ENCODE assay signal across 1 cellular context in genomic region chr17:44362964-44363612, GRCh38.
TF ChIP-seq lines count a peak whose summit lies in the region.

No MANE protein-coding gene starts in this region.

TF ChIP-seq in K562, 482 proteins besides CTCF, POLR2A, EP300 and RAD21:
- TF ChIP-seq RBBP5 (IDR thresholded peaks at IDR 0.05; ENCODE audit: borderline replicate concordance, insufficient read depth, low read length, poor library complexity, severe bottlenecking) (peak; percentile 62), ZBTB7A (IDR thresholded peaks at IDR 0.05; ENCODE audit: borderline replicate concordance, control insufficient read depth, low read depth, low read length) (peak; percentile 54), PHTF2 (CRISPR knock-in tag; IDR thresholded peaks at IDR 0.05) (no peak), ZFX (CRISPR knock-in tag; IDR thresholded peaks at IDR 0.05) (peak; percentile 48; the same call in 1 of the 2 replicates), MAFG (tag; conservative IDR thresholded peaks at IDR 0.05) (no peak), ZBTB40 (IDR thresholded peaks at IDR 0.05) (0 out of 2 replicates have a peak, but pooled peaks have one; percentile 39), ZBTB40 (CRISPR knock-in tag; IDR thresholded peaks at IDR 0.05) (no peak), ATF1 (CRISPR knock-in tag; IDR thresholded peaks at IDR 0.05) (no peak), ATF1 (tag; IDR thresholded peaks at IDR 0.05) (no peak), HNRNPH1 (optimal IDR thresholded peaks at IDR 0.05; ENCODE audit: low read depth, low read length) (no peak), ZNF639 (CRISPR knock-in tag; conservative IDR thresholded peaks at IDR 0.05 in 1 of 2, IDR thresholded peaks at IDR 0.05 in 1 of 2) (0 out of 4 replicates have a peak, but pooled peaks of 1 of the 2 experiments have one; percentile 14), ZNF740 (CRISPR knock-in tag; IDR thresholded peaks at IDR 0.05) (no peak), ZNF740 (tag; IDR thresholded peaks at IDR 0.05) (0 out of 4 replicates have a peak, but pooled peaks of 1 of the 2 experiments have one; percentile 17), HDAC6 (IDR thresholded peaks at IDR 0.05; ENCODE audit: low read depth, low read length) (no peak), ZNF140 (CRISPR knock-in tag; IDR thresholded peaks at IDR 0.05) (no peak), MIER1 (IDR thresholded peaks at IDR 0.05; ENCODE audit: low read depth) (no peak), EGR1 (conservative IDR thresholded peaks at IDR 0.05) (0 out of 2 replicates have a peak, but pooled peaks have one; percentile 7)
- TF ChIP-seq, protein P1, sequence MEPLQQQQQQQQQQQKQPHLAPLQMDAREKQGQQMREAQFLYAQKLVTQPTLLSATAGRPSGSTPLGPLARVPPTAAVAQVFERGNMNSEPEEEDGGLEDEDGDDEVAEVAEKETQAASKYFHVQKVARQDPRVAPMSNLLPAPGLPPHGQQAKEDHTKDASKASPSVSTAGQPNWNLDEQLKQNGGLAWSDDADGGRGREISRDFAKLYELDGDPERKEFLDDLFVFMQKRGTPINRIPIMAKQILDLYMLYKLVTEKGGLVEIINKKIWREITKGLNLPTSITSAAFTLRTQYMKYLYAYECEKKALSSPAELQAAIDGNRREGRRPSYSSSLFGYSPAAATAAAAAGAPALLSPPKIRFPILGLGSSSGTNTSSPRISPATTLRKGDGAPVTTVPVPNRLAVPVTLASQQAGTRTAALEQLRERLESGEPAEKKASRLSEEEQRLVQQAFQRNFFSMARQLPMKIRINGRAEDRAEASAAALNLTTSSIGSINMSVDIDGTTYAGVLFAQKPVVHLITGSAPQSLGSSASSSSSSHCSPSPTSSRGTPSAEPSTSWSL (CRISPR knock-in tag; IDR thresholded peaks at IDR 0.05; ENCODE audit: borderline replicate concordance) = no peak
- TF ChIP-seq, protein P2, sequence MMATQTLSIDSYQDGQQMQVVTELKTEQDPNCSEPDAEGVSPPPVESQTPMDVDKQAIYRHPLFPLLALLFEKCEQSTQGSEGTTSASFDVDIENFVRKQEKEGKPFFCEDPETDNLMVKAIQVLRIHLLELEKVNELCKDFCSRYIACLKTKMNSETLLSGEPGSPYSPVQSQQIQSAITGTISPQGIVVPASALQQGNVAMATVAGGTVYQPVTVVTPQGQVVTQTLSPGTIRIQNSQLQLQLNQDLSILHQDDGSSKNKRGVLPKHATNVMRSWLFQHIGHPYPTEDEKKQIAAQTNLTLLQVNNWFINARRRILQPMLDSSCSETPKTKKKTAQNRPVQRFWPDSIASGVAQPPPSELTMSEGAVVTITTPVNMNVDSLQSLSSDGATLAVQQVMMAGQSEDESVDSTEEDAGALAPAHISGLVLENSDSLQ (IDR thresholded peaks at IDR 0.05) = no peak
- TF ChIP-seq, protein P3, sequence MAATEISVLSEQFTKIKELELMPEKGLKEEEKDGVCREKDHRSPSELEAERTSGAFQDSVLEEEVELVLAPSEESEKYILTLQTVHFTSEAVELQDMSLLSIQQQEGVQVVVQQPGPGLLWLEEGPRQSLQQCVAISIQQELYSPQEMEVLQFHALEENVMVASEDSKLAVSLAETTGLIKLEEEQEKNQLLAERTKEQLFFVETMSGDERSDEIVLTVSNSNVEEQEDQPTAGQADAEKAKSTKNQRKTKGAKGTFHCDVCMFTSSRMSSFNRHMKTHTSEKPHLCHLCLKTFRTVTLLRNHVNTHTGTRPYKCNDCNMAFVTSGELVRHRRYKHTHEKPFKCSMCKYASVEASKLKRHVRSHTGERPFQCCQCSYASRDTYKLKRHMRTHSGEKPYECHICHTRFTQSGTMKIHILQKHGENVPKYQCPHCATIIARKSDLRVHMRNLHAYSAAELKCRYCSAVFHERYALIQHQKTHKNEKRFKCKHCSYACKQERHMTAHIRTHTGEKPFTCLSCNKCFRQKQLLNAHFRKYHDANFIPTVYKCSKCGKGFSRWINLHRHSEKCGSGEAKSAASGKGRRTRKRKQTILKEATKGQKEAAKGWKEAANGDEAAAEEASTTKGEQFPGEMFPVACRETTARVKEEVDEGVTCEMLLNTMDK (IDR thresholded peaks at IDR 0.05; ENCODE audit: borderline replicate concordance, insufficient read depth, low read depth, low read length, poor library complexity, severe bottlenecking) = no peak
- TF ChIP-seq, protein P4, sequence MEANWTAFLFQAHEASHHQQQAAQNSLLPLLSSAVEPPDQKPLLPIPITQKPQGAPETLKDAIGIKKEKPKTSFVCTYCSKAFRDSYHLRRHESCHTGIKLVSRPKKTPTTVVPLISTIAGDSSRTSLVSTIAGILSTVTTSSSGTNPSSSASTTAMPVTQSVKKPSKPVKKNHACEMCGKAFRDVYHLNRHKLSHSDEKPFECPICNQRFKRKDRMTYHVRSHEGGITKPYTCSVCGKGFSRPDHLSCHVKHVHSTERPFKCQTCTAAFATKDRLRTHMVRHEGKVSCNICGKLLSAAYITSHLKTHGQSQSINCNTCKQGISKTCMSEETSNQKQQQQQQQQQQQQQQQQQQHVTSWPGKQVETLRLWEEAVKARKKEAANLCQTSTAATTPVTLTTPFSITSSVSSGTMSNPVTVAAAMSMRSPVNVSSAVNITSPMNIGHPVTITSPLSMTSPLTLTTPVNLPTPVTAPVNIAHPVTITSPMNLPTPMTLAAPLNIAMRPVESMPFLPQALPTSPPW (CRISPR knock-in tag; IDR thresholded peaks at IDR 0.05) = peak; percentile 34
